17 cellular contexts compared by ENCODE assay signal in the genomic region with DNA sequence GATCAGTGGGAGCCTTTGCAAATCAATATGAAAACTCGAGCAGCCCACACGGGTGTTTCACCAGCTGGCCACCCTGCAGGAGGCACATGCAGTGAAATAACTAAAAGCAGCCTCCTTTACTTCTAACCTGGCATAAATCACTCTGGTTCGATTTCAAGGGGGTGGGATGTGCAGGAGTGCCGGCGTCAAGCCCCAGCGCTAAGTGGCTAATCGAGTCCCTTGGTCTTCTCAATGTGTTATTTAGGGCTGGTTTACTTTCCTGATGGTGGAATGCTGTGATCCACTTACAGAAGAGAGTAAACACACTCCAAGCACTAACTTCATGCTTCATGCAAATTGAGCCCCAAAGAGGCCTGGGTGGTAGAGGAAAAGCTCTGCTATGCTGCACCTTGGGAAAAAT.
DNase-seq lines count a peak whose midpoint lies in the region; ATAC-seq, FAIRE-seq and TF ChIP-seq lines count a peak whose summit lies in the region.
"Had no signal": no experiment of that assay in that cellular context is flagged by ENCODE, and none has a peak within 500 bp of the region (broad histone marks: within the 10 kb centered on the region; RNA-seq: fewer than 3 reads in every experiment).

No MANE protein-coding gene starts in this region.

- TF ChIP-seq CTCF in nephron progenitor cell (IDR thresholded peaks at IDR 0.05): no peak

- DNase-seq in G401 (ENCODE audit: low spot score) (peak; percentile 43), NCI-H146 (lab: John Stamatoyannopoulos, UW) (peak; percentile 49), NCI-H748 (lab: John Stamatoyannopoulos, UW; ENCODE audit: unreplicated experiment) (peak; percentile 89), nephron progenitor cell (no peak), NOMO-1 (lab: John Stamatoyannopoulos, UW; ENCODE audit: unreplicated experiment in 2 of 2) (no peak), HTR-8/SVneo (ENCODE audit: insufficient read length, low spot score) (no peak)
- DNase-seq: activated CD8-positive, alpha-beta T cell treated with anti-CD3 and anti-CD28 coated beads, Interleukin-2, amount 10 ng/mL, durations not matched to agents 7 days and 5 days; BE2C; NCI-H1694; SIG-M5 had no signal

- H3K27me3 Mint-ChIP-seq in nephron progenitor cell (ENCODE audit: low read depth, poor library complexity): peaks cover 4% of the 10 kb centered on the region

- no peak overlapping the region for H3K27ac Mint-ChIP-seq in nephron progenitor cell
- H3K27ac Mint-ChIP-seq: activated CD8-positive, alpha-beta T cell treated with anti-CD3 and anti-CD28 coated beads, Interleukin-2, amount 10 ng/mL, durations not matched to agents 7 days and 5 days; activated naive CD8-positive, alpha-beta T cell; activated T-helper 1 cell treated with anti-CD3 and anti-CD28 coated beads, Interleukin-12 subunit alpha, Interleukin-12 subunit beta, Interleukin-2, Interleukin-4 antibody, amounts not matched to agents 30 ng/mL and 10 ng/mL and 1 ng/mL, durations not matched to agents 14 hours and 24 hours and 36 hours; mesothelial cell of epicardium had no signal

- no peak for ATAC-seq in HG03025 (IDR thresholded peaks at IDR 0.05; ENCODE audit: low FRiP score, unreplicated experiment)
- ATAC-seq: activated CD8-positive, alpha-beta T cell treated with anti-CD3 and anti-CD28 coated beads, Interleukin-2, amount 10 ng/mL, durations not matched to agents 7 days and 5 days had no signal

- in situ Hi-C loops in G401 (cut with HindIII; ENCODE audit: low sequenced_read_pairs): no loop called here

- FAIRE-seq in HTR-8/SVneo (lab: Jason Lieb, UNC): no peak
- FAIRE-seq: colon, D721Med, endometrium had no signal

- peak overlapping the region; percentile 3 for H3K4me3 Mint-ChIP-seq in nephron progenitor cell
- H3K4me3 Mint-ChIP-seq: activated CD8-positive, alpha-beta T cell treated with anti-CD3 and anti-CD28 coated beads, Interleukin-2, amount 10 ng/mL, durations not matched to agents 7 days and 5 days; activated naive CD8-positive, alpha-beta T cell; activated T-helper 1 cell treated with anti-CD3 and anti-CD28 coated beads, Interleukin-12 subunit alpha, Interleukin-12 subunit beta, Interleukin-2, Interleukin-4 antibody, amounts not matched to agents 30 ng/mL and 10 ng/mL and 1 ng/mL, durations not matched to agents 14 hours and 24 hours and 36 hours; mesothelial cell of epicardium had no signal

- peaks cover under 1% of the 10 kb centered on the region for H3K9me3 Mint-ChIP-seq in nephron progenitor cell
- H3K9me3 Mint-ChIP-seq: mesothelial cell of epicardium had no signal

- no peaks in the 10 kb centered on the region for H3K36me3 Mint-ChIP-seq in nephron progenitor cell (ENCODE audit: low read depth)
- H3K36me3 Mint-ChIP-seq: activated naive CD8-positive, alpha-beta T cell; mesothelial cell of epicardium had no signal

- peaks cover 68% of the 10 kb centered on the region for H3K4me1 Mint-ChIP-seq in nephron progenitor cell

Comparison
In these comparisons a context has a peak if more than half of its experiments do, and no peak if none do; other contexts are left out.
1. DNase-seq: peak in G401 (single experiment), NCI-H146 (single experiment) and NCI-H748 (single experiment); none in nephron progenitor cell (single experiment), NOMO-1 (0 of 2) and HTR-8/SVneo (single experiment).